In genomic region chr1:225817611-225818061, GRCh38 we compare ENCODE assay signal across 8 cellular contexts. TPM values are rescaled to one million over a fixed set of nuclear protein-coding genes. Genes with fewer than 3 reads are reported as not detected.
DNase-seq lines count a peak whose midpoint lies in the region; ATAC-seq, FAIRE-seq and TF ChIP-seq lines count a peak whose summit lies in the region.

No MANE protein-coding gene starts in this region.

- no TSS peak for BruUV-seq in MCF 10A (replicated peaks; lab: Mats Ljungman, UMichigan)

- POLR2A ChIA-PET in MCF 10A (lab: Yijun Ruan, JAX) = interaction anchor here (1.1 to 6.0 kb wide), 8 partner anchors 16 to 311 kb away, joined by 3 to 85 read pairs (median 4); partner anchors contain the start of genes SRP9 and TMEM63A

- H3K4me1 Mint-ChIP-seq in MCF 10A (ENCODE audit: insufficient read depth, unreplicated experiment) = peaks cover 48% of the 10 kb centered on the region

- TF ChIP-seq CTCF in AG10803 (conservative IDR thresholded peaks at IDR 0.05; ENCODE audit: low read length) (no peak), MCF 10A (IDR thresholded peaks at IDR 0.05; ENCODE audit: unreplicated experiment) (no peak)

- no peaks in the 10 kb centered on the region for H3K27me3 ChIP-seq in small intestine (ENCODE audit: control insufficient read depth in 2 of 2, insufficient read depth in 2 of 2, low read length in 2 of 2)

- FAIRE-seq in small intestine (lab: Jason Lieb, UNC) = no peak

- H3K36me3 ChIP-seq in small intestine (ENCODE audit: control insufficient read depth in 2 of 2, insufficient read depth in 2 of 2, low read length in 2 of 2) = no peaks in the 10 kb centered on the region

- no peaks in the 10 kb centered on the region for H3K9me3 ChIP-seq in small intestine (ENCODE audit: control insufficient read depth, low read depth)

- 31 to 39% (median 35%) methylated on average over 8 of the region's 8 CpGs for WGBS in small intestine, 3 donors

- H3K4me3 Mint-ChIP-seq in MCF 10A (ENCODE audit: unreplicated experiment) = peak overlapping the region; percentile 6

- H3K4me3 ChIP-seq in AG10803 (ENCODE audit: low read length) (no peak overlapping the region), small intestine (ENCODE audit: low read depth in 1 of 2, low read length in 2 of 2) (no peak overlapping the region)

- no peak for ATAC-seq in HG03342 (IDR thresholded peaks at IDR 0.05; ENCODE audit: unreplicated experiment)
- no peak for ATAC-seq in GM21619 (IDR thresholded peaks at IDR 0.05; ENCODE audit: unreplicated experiment)

- no peaks in the 10 kb centered on the region for H3K9me3 Mint-ChIP-seq in MCF 10A (ENCODE audit: unreplicated experiment)

- CTCF ChIA-PET in MCF 10A (lab: Yijun Ruan, JAX) = interaction anchor here (0.8 to 4.8 kb wide), 12 partner anchors 17 to 343 kb away, joined by 3 to 33 read pairs (median 4); partner anchors contain the start of genes SRP9 and TMEM63A

- peaks cover 9 to 16% of the 10 kb centered on the region in 2 donors for H3K4me1 ChIP-seq in small intestine (ENCODE audit: control insufficient read depth in 2 of 2, insufficient read depth in 1 of 2, low read depth in 1 of 2, low read length in 1 of 2)

- no peaks in the 10 kb centered on the region for H3K27me3 Mint-ChIP-seq in MCF 10A (ENCODE audit: insufficient read depth, unreplicated experiment)

- intact Hi-C loops in MCF 10A (cut with micrococcal nuclease) = no loop called here

- peaks cover 14% of the 10 kb centered on the region for H3K36me3 Mint-ChIP-seq in MCF 10A (ENCODE audit: insufficient read depth, unreplicated experiment)

- peak overlapping the region; percentile 75 to 87 for H3K27ac ChIP-seq in small intestine (ENCODE audit: low read depth in 1 of 2, low read length in 1 of 2)

- DNase-seq in AG10803 (ENCODE audit: low read depth) (peak; percentile 95), LHCN-M2 (ENCODE audit: low read depth) (peak; percentile 94), MCF 10A (ENCODE audit: unreplicated experiment) (peak; percentile 100), inferior parietal cortex (ENCODE audit: extremely low spot score) (peak; percentile 78), small intestine (peak; percentile 94), NCI-H1930 (lab: John Stamatoyannopoulos, UW) (no peak)

- peak overlapping the region; percentile 98 for H3K27ac Mint-ChIP-seq in MCF 10A (ENCODE audit: low read depth, unreplicated experiment)

RNA-seq across cellular contexts. Expression of gene EPHX1, which starts 7.7 kb away (rescaled TPM):
- total RNA-seq in LHCN-M2 (2014; rRNA removed) = 13.3 and 18.0 TPM in 2 replicates
- 72.7 TPM for polyA plus RNA-seq in LHCN-M2 (2012)
- total RNA-seq in MCF 10A (2022) = 25.0 and 35.8 TPM in 2 replicates
- polyA plus RNA-seq in small intestine = 10 to 100 TPM in 1 of 3 donors, 1 to 10 TPM in 2; 7.6 to 39.1 (median 7.8) TPM

RNA-seq across cellular contexts. Expression of gene SRP9, which starts 40.0 kb away (rescaled TPM):
- 407 and 426 TPM in 2 replicates for total RNA-seq in LHCN-M2 (2014; rRNA removed)
- 181 TPM for polyA plus RNA-seq in LHCN-M2 (2012)
- 417 and 511 TPM in 2 replicates for total RNA-seq in MCF 10A (2022)
- 100 to 1,000 TPM; 219 to 331 (median 292) TPM for polyA plus RNA-seq in small intestine

Comparison
In these comparisons a context has a peak if more than half of its experiments do, and no peak if none do; other contexts are left out.
1. DNase-seq: peak in AG10803 (single experiment), LHCN-M2 (single experiment), MCF 10A (single experiment), inferior parietal cortex (single experiment) and small intestine (single experiment); none in NCI-H1930 (0 of 2).